Comparison of ENCODE assay signal across 8 cellular contexts in the genomic region with DNA sequence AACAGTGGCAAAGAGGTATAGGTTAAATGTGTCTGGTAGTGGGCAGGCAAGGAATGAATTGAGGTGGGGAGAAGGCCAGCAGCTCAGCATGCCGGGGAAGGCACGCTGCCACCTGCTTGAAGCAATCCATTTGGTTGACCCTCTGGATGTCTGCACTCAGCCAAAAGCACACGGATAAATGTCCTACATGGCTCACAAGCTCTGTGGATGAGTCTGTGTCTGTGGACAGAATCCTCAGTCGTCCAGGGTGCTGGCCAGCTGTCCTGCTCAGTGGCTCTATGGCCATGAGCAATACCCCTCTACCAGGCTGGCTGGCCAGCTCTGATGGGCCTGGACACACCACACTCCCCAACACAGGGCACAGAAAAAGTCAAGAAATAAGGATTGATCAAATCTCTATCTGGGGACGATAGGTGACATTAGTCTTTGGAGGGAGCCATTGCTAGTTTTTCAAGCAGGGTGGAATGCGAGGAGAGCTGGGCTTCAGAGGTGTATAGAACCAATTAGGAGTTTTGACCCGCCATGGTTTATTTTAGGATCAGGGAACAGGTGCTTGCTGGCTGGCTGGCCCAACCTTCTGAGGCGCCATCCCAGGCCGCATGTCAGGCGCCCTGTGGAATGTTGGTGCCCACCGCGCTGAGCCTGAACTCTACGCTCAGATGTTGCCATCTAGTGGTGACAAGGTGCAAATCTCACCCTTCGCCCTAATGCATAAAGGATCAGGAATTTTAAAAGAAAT.
DNase-seq lines count a peak whose midpoint lies in the region; ATAC-seq and TF ChIP-seq lines count a peak whose summit lies in the region.

No MANE protein-coding gene starts in this region.

- no peak for TF ChIP-seq POLR2A in gastrocnemius medialis (IDR thresholded peaks at IDR 0.05)

- H3K4me3 ChIP-seq in GM12864 (ENCODE audit: low read depth, low read length) (no peak overlapping the region), right cardiac atrium (ENCODE audit: low read length) (no peak overlapping the region), gastrocnemius medialis (no peak overlapping the region)
- no peak overlapping the region for H3K4me3 ChIP-seq in effector memory CD4-positive, alpha-beta T cell (ENCODE audit: insufficient read depth, low read depth, low read length, poor library complexity, severe bottlenecking)

- H3K27ac ChIP-seq in right cardiac atrium (ENCODE audit: low read length) (no peak overlapping the region), gastrocnemius medialis (peak overlapping the region; percentile 26 to 66 (median 47))
- no peak overlapping the region for H3K27ac ChIP-seq in effector memory CD4-positive, alpha-beta T cell (ENCODE audit: insufficient read depth, low read length, poor library complexity, severe bottlenecking)

- no peaks in the 10 kb centered on the region for H3K36me3 ChIP-seq in gastrocnemius medialis
- H3K36me3 ChIP-seq in effector memory CD4-positive, alpha-beta T cell (ENCODE audit: control insufficient read depth, insufficient read depth, low read length), result no peaks in the 10 kb centered on the region

- ATAC-seq in HG02840 (IDR thresholded peaks at IDR 0.05; ENCODE audit: low FRiP score, unreplicated experiment), result peak; percentile 62
- ATAC-seq in right cardiac atrium, result peak; percentile 88 to 94
- ATAC-seq in gastrocnemius medialis, result peak; percentile 84

- WGBS in right cardiac atrium, result 37% methylated on average over 14 of the region's 14 CpGs

- no peaks in the 10 kb centered on the region for H3K27me3 ChIP-seq in right cardiac atrium (ENCODE audit: control insufficient read depth, insufficient read depth)
- H3K27me3 ChIP-seq in gastrocnemius medialis, result no peaks in the 10 kb centered on the region
- no peaks in the 10 kb centered on the region for H3K27me3 ChIP-seq in effector memory CD4-positive, alpha-beta T cell (replicated peaks; ENCODE audit: control insufficient read depth, insufficient read depth, low read length, poor library complexity, severe bottlenecking)

- in situ Hi-C loops in gastrocnemius medialis (cut with MboI; ENCODE audit: low sequenced_read_pairs in 4 of 4), result loop anchor here in 3 of 4 donors (5.0 to 10.0 kb wide), 2 partner anchors 1164 to 1166 kb away; a partner anchor contains a TSS

- intact Hi-C loops in right cardiac atrium (cut with DNase I), result loop anchor here (5.0 to 10.0 kb wide), 6 partner anchors 324 to 1171 kb away; a partner anchor contains a TSS
- intact Hi-C loops in gastrocnemius medialis (cut with DNase I; ENCODE audit: low total_unique reads), result loop anchor here (1.0 to 10.0 kb wide), 4 partner anchors 94 to 1165 kb away; no protein-coding TSS in a partner anchor

- H3K9me3 ChIP-seq in right cardiac atrium (ENCODE audit: control insufficient read depth, low read length), result no peaks in the 10 kb centered on the region
- no peaks in the 10 kb centered on the region for H3K9me3 ChIP-seq in gastrocnemius medialis
- H3K9me3 ChIP-seq in effector memory CD4-positive, alpha-beta T cell (ENCODE audit: control insufficient read depth, low read length), result no peaks in the 10 kb centered on the region

- TF ChIP-seq CTCF in GM12864 (IDR thresholded peaks at IDR 0.05; ENCODE audit: low read depth, low read length, missing control alignments) (peak; percentile 74), gastrocnemius medialis (IDR thresholded peaks at IDR 0.05 in 4 of 5, conservative IDR thresholded peaks at IDR 0.05 in 1 of 5) (peak; percentile 78 to 90 (median 84))

- DNase-seq in AG20443 (ENCODE audit: low spot score) (peak; percentile 84), GM12864 (ENCODE audit: low read depth) (no peak), NCI-H345 treated with DMSO at 0.1 percent for 48 hours (lab: John Stamatoyannopoulos, UW; ENCODE audit: unreplicated experiment) (peak; percentile 5), anterior cingulate cortex (lab: John Stamatoyannopoulos, UW) (peak in 43 of 58 donors; percentile 3 to 57 (median 15)), right cardiac atrium (peak; percentile 50 to 82 (median 79)), gastrocnemius medialis (peak; percentile 23 to 67)
- no peak for DNase-seq in effector memory CD4-positive, alpha-beta T cell

- H3K4me1 ChIP-seq in right cardiac atrium (ENCODE audit: control insufficient read depth, insufficient read depth, low read length) (peaks cover 5% of the 10 kb centered on the region), gastrocnemius medialis (peaks cover 10 to 13% of the 10 kb centered on the region in 2 donors)
- H3K4me1 ChIP-seq in effector memory CD4-positive, alpha-beta T cell (ENCODE audit: control insufficient read depth, insufficient read depth, low read length, poor library complexity, severe bottlenecking), result no peaks in the 10 kb centered on the region

Comparison
In these comparisons a context has a peak if more than half of its experiments do, and no peak if none do; other contexts are left out.
1. DNase-seq: peak in AG20443 (single experiment), NCI-H345 treated with DMSO at 0.1 percent for 48 hours (single experiment), anterior cingulate cortex (43 of 58), right cardiac atrium (3 of 3) and gastrocnemius medialis (2 of 2); none in GM12864 (single experiment) and effector memory CD4-positive, alpha-beta T cell (0 of 3).
2. H3K27ac ChIP-seq: peak in gastrocnemius medialis (4 of 4); none in right cardiac atrium (single experiment) and effector memory CD4-positive, alpha-beta T cell (single experiment).
3. Peak in every context shown above with its lines, with median percentiles within 50 percentile points of each other: ATAC-seq.